In genomic region chr3:13278783-13279531, GRCh38 we compare ENCODE assay signal across 17 cellular contexts.
DNase-seq lines count a peak whose midpoint lies in the region; ATAC-seq, FAIRE-seq and TF ChIP-seq lines count a peak whose summit lies in the region.
"Had no signal": no experiment of that assay in that cellular context is flagged by ENCODE, and none has a peak within 500 bp of the region (broad histone marks: within the 10 kb centered on the region; RNA-seq: fewer than 3 reads in every experiment).

No MANE protein-coding gene starts in this region.

- H2AFZ ChIP-seq in astrocyte (ENCODE audit: low read depth, low read length) = no peak overlapping the region
- H2AFZ ChIP-seq in smooth muscle cell (ENCODE audit: low read depth) = no peak overlapping the region
- no peak overlapping the region for H2AFZ ChIP-seq in neural progenitor cell (replicated peaks)

- 77% methylated on average over 9 of the region's 9 CpGs for WGBS in smooth muscle cell (ENCODE audit: low lambda C conversion rate)

- H3K27ac Mint-ChIP-seq in astrocyte (ENCODE audit: unreplicated experiment) = no peak overlapping the region
- H3K27ac Mint-ChIP-seq in neural progenitor cell = no peak overlapping the region

- FAIRE-seq in astrocyte (lab: Jason Lieb, UNC) = no peak
- FAIRE-seq: RCC 7860 had no signal

- H3K9ac ChIP-seq in BLaER1 treated with 17β-estradiol and CSF1 and Interleukin-3, amounts not matched to agents 10 nM and 100 nM = no peak overlapping the region
- H3K9ac ChIP-seq in astrocyte (ENCODE audit: low read length) = no peak overlapping the region
- no peak overlapping the region for H3K9ac ChIP-seq in smooth muscle cell (ENCODE audit: low read depth)
- H3K9ac ChIP-seq in neural progenitor cell = no peak overlapping the region

- peaks cover 35 to 52% (median 39%) of the 10 kb centered on the region in 11 experiments for H3K27me3 ChIP-seq in BLaER1 treated with 17β-estradiol and CSF1 and Interleukin-3, amounts not matched to agents 10 nM and 100 nM
- H3K27me3 ChIP-seq in astrocyte (ENCODE audit: insufficient read depth, low read length) (peaks cover 26% of the 10 kb centered on the region), smooth muscle cell (ENCODE audit: low read depth) (peaks cover under 1% of the 10 kb centered on the region), neural progenitor cell (peaks cover 38% of the 10 kb centered on the region), brain microvascular endothelial cell (replicated peaks) (peaks cover 24% of the 10 kb centered on the region)

- peaks cover 27% of the 10 kb centered on the region for H3K4me1 Mint-ChIP-seq in astrocyte (ENCODE audit: low read depth, unreplicated experiment)
- peaks cover 28% of the 10 kb centered on the region for H3K4me1 Mint-ChIP-seq in neural progenitor cell

- in situ Hi-C loops in brain microvascular endothelial cell (cut with HindIII; ENCODE audit: low pct_ligation_motif_present, low sequenced_read_pairs) = no loop called here

- H3K4me1 ChIP-seq in BLaER1 treated with 17β-estradiol and CSF1 and Interleukin-3, amounts not matched to agents 10 nM and 100 nM = peaks cover 38 to 91% (median 83%) of the 10 kb centered on the region in 10 experiments
- peaks cover 21% of the 10 kb centered on the region for H3K4me1 ChIP-seq in astrocyte (ENCODE audit: insufficient read depth, low read length)
- H3K4me1 ChIP-seq in smooth muscle cell (ENCODE audit: low read depth) = peaks cover 11% of the 10 kb centered on the region
- peaks cover 11% of the 10 kb centered on the region for H3K4me1 ChIP-seq in neural progenitor cell

- peak overlapping the region in 9 of 11 experiments; percentile 1 to 97 (median 49); a peak in 16 of 22 replicates for H3K4me2 ChIP-seq in BLaER1 treated with 17β-estradiol and CSF1 and Interleukin-3, amounts not matched to agents 10 nM and 100 nM
- H3K4me2 ChIP-seq in astrocyte (ENCODE audit: low read length) (no peak overlapping the region), smooth muscle cell (no peak overlapping the region), neural progenitor cell (no peak overlapping the region)

- H3K79me2 ChIP-seq in astrocyte (ENCODE audit: insufficient read depth, low read length) = no peaks in the 10 kb centered on the region
- H3K79me2 ChIP-seq in smooth muscle cell (ENCODE audit: low read depth) = no peaks in the 10 kb centered on the region
- no peaks in the 10 kb centered on the region for H3K79me2 ChIP-seq in neural progenitor cell (ENCODE audit: low read depth)

- H3F3A ChIP-seq in smooth muscle cell (ENCODE audit: low read depth) (peaks cover 5% of the 10 kb centered on the region), neural progenitor cell (ENCODE audit: low read depth) (peaks cover 5% of the 10 kb centered on the region)

- H3K27me3 Mint-ChIP-seq in astrocyte (ENCODE audit: low read depth, unreplicated experiment) = peaks cover 8% of the 10 kb centered on the region
- peaks cover 28% of the 10 kb centered on the region for H3K27me3 Mint-ChIP-seq in neural progenitor cell (ENCODE audit: insufficient read depth, low read depth)

- H3K36me3 ChIP-seq in BLaER1 treated with 17β-estradiol and CSF1 and Interleukin-3, amounts not matched to agents 10 nM and 100 nM = peaks cover 0 to under 1% (median 0%) of the 10 kb centered on the region in 11 experiments; a peak in 3 of 22 replicates
- H3K36me3 ChIP-seq in astrocyte (ENCODE audit: insufficient read depth, low read length) (no peaks in the 10 kb centered on the region), smooth muscle cell (ENCODE audit: low read depth) (no peaks in the 10 kb centered on the region), neural progenitor cell (no peaks in the 10 kb centered on the region), brain microvascular endothelial cell (replicated peaks) (no peaks in the 10 kb centered on the region)

- H3K9me3 ChIP-seq in BLaER1 treated with 17β-estradiol and CSF1 and Interleukin-3, amounts not matched to agents 10 nM and 100 nM (replicated peaks in 1 of 11) = peaks cover 5 to 8% (median 7%) of the 10 kb centered on the region in 11 experiments
- H3K9me3 ChIP-seq in astrocyte (ENCODE audit: insufficient read depth, low read depth, low read length) (peaks cover 4% of the 10 kb centered on the region), smooth muscle cell (replicated peaks; ENCODE audit: low read depth) (no peaks in the 10 kb centered on the region), neural progenitor cell (ENCODE audit: low read depth) (peaks cover 4% of the 10 kb centered on the region)

- no peak overlapping the region for H3K4me3 ChIP-seq in BLaER1 treated with 17β-estradiol and CSF1 and Interleukin-3, amounts not matched to agents 10 nM and 100 nM
- H3K4me3 ChIP-seq in astrocyte (ENCODE audit: insufficient read depth, low read depth, low read length) (no peak overlapping the region), smooth muscle cell (no peak overlapping the region), neural progenitor cell (no peak overlapping the region), brain microvascular endothelial cell (ENCODE audit: low read depth, low read length) (no peak overlapping the region)

- H3K4me3 Mint-ChIP-seq in astrocyte (ENCODE audit: unreplicated experiment) (no peak overlapping the region), neural progenitor cell (no peak overlapping the region)

- no peak overlapping the region for H3K27ac ChIP-seq in BLaER1 treated with 17β-estradiol and CSF1 and Interleukin-3, amounts not matched to agents 10 nM and 100 nM
- H3K27ac ChIP-seq in astrocyte (ENCODE audit: low read depth, low read length) = peak overlapping the region; percentile 6
- peak overlapping the region; percentile 84 for H3K27ac ChIP-seq in smooth muscle cell (ENCODE audit: low read depth)
- H3K27ac ChIP-seq in neural progenitor cell = no peak overlapping the region
- no peak overlapping the region for H3K27ac ChIP-seq in brain microvascular endothelial cell

- ATAC-seq in sciatic nerve = no peak

- H3K36me3 Mint-ChIP-seq in astrocyte (ENCODE audit: low read depth, unreplicated experiment) (peaks cover 3% of the 10 kb centered on the region), neural progenitor cell (peaks cover 4% of the 10 kb centered on the region)

- TF ChIP-seq CTCF in astrocyte (IDR thresholded peaks at IDR 0.05; ENCODE audit: insufficient read depth, low read depth, low read length) (no peak), smooth muscle cell (IDR thresholded peaks at IDR 0.05; ENCODE audit: borderline replicate concordance, insufficient read depth, poor library complexity, severe bottlenecking) (no peak), neural progenitor cell (IDR thresholded peaks at IDR 0.05) (no peak), brain microvascular endothelial cell (IDR thresholded peaks at IDR 0.05; ENCODE audit: low read depth, low read length, missing control alignments) (no peak)

- H4K20me1 ChIP-seq in BLaER1 treated with 17β-estradiol and CSF1 and Interleukin-3, amounts not matched to agents 10 nM and 100 nM = peaks cover 0 to 43% (median 24%) of the 10 kb centered on the region in 11 experiments; a peak in 13 of 22 replicates
- H4K20me1 ChIP-seq in astrocyte (ENCODE audit: insufficient read depth, low read length) (no peaks in the 10 kb centered on the region), smooth muscle cell (ENCODE audit: low read depth) (no peaks in the 10 kb centered on the region), neural progenitor cell (ENCODE audit: low read depth) (no peaks in the 10 kb centered on the region)

- DNase-seq in astrocyte (ENCODE audit: low read depth) = peak; percentile 46
- DNase-seq in iris pigment epithelial cell (ENCODE audit: low read depth) = peak; percentile 24
- no peak for DNase-seq in smooth muscle cell (lab: John Stamatoyannopoulos, UW; ENCODE audit: unreplicated experiment)
- no peak for DNase-seq in HuH-7 (ENCODE audit: low spot score)
- DNase-seq in neural progenitor cell (ENCODE audit: low spot score) = no peak
- no peak for DNase-seq in brain microvascular endothelial cell
- no peak for DNase-seq in sciatic nerve (ENCODE audit: low spot score)
- DNase-seq: Calu3, DMS53, NCI-H1417, NCI-H1930, NCI-H2171, NCI-H446, NCI-H69, SIG-M5 had no signal

- H3K9me3 Mint-ChIP-seq in astrocyte (ENCODE audit: unreplicated experiment) (peaks cover 4% of the 10 kb centered on the region), neural progenitor cell (peaks cover 7% of the 10 kb centered on the region)

- intact Hi-C loops in sciatic nerve (cut with DNase I) = no loop called here

Comparison
In these comparisons a context has a peak if more than half of its experiments do, and no peak if none do; other contexts are left out.
1. H3K27ac ChIP-seq: peak in astrocyte (single experiment) and smooth muscle cell (single experiment); none in BLaER1 treated with 17β-estradiol and CSF1 and Interleukin-3, amounts not matched to agents 10 nM and 100 nM (0 of 11), neural progenitor cell (single experiment) and brain microvascular endothelial cell (single experiment).
2. H3K4me2 ChIP-seq: peak in BLaER1 treated with 17β-estradiol and CSF1 and Interleukin-3, amounts not matched to agents 10 nM and 100 nM (9 of 11); none in astrocyte (single experiment), smooth muscle cell (single experiment) and neural progenitor cell (single experiment).
3. DNase-seq: peak in astrocyte (single experiment) and iris pigment epithelial cell (single experiment); none in smooth muscle cell (single experiment), HuH-7 (single experiment), neural progenitor cell (single experiment), brain microvascular endothelial cell (single experiment) and sciatic nerve (single experiment).